12 cellular contexts compared by ENCODE assay signal in genomic region chr5:100889896-100890295, GRCh38. TPM values are rescaled to one million over a fixed set of nuclear protein-coding genes. Genes with fewer than 3 reads are reported as not detected.
DNase-seq lines count a peak whose midpoint lies in the region; ATAC-seq and TF ChIP-seq lines count a peak whose summit lies in the region.
"Had no signal": no experiment of that assay in that cellular context is flagged by ENCODE, and none has a peak within 500 bp of the region (broad histone marks: within the 10 kb centered on the region; RNA-seq: fewer than 3 reads in every experiment).

No MANE protein-coding gene starts in this region.

- H4K20me1 ChIP-seq in Karpas-422 (ENCODE audit: insufficient read depth, low read depth, low read length) (no peaks in the 10 kb centered on the region), osteoblast (ENCODE audit: insufficient read depth, low read length) (no peaks in the 10 kb centered on the region)

- H3K9me2 ChIP-seq in Karpas-422 (replicated peaks; ENCODE audit: insufficient read depth, low read length): no peaks in the 10 kb centered on the region

- no peak for ATAC-seq in central memory CD8-positive, alpha-beta T cell (replicated peaks; ENCODE audit: extremely low read depth, poor library complexity, severe bottlenecking)
- no peak for ATAC-seq in GM21360 (IDR thresholded peaks at IDR 0.05; ENCODE audit: unreplicated experiment)

- peak overlapping the region; percentile 51 for H3K27ac Mint-ChIP-seq in Calu3 (ENCODE audit: unreplicated experiment)
- H3K27ac Mint-ChIP-seq in central memory CD8-positive, alpha-beta T cell (ENCODE audit: low read depth): peak overlapping the region; percentile 89
- H3K27ac Mint-ChIP-seq in glutamatergic neuron (ENCODE audit: unreplicated experiment): no peak overlapping the region

- H3K27me3 Mint-ChIP-seq in Calu3 (ENCODE audit: unreplicated experiment): no peaks in the 10 kb centered on the region
- H3K27me3 Mint-ChIP-seq in central memory CD8-positive, alpha-beta T cell: no peaks in the 10 kb centered on the region
- no peaks in the 10 kb centered on the region for H3K27me3 Mint-ChIP-seq in glutamatergic neuron (ENCODE audit: unreplicated experiment)

- DNase-seq in Calu3 (no peak), Karpas-422 (peak; percentile 45), osteoblast (ENCODE audit: insufficient read length, low spot score, missing footprints) (no peak), NCI-H2171 treated with DMSO at 0.1 percent for 48 hours (lab: John Stamatoyannopoulos, UW) (no peak), glutamatergic neuron (no peak), SKM-1 (lab: John Stamatoyannopoulos, UW; ENCODE audit: unreplicated experiment) (no peak)
- DNase-seq in central memory CD8-positive, alpha-beta T cell (ENCODE audit: low spot score in 2 of 2): no peak
- DNase-seq: activated CD4-positive, alpha-beta T cell treated with anti-CD3 and anti-CD28 coated beads for 4 hours; GDM1; IMR-90 had no signal

- H3K36me3 ChIP-seq in Karpas-422 (ENCODE audit: insufficient read depth, low read length) (peaks cover 13% of the 10 kb centered on the region; the same call in 1 of the 2 replicates), osteoblast (ENCODE audit: insufficient read depth, low read length) (no peaks in the 10 kb centered on the region)
- H3K36me3 ChIP-seq: cardiac muscle cell had no signal

- H2AFZ ChIP-seq in Karpas-422 (ENCODE audit: low read length): peak overlapping the region; percentile 66; the same call in 1 of the 2 replicates
- H2AFZ ChIP-seq in osteoblast (ENCODE audit: low read length): peak overlapping the region; percentile 56

- H3K9me3 ChIP-seq in Karpas-422 (ENCODE audit: low read length) (no peaks in the 10 kb centered on the region), osteoblast (ENCODE audit: low read depth, low read length) (no peaks in the 10 kb centered on the region)

- H3K36me3 Mint-ChIP-seq in Calu3 (ENCODE audit: insufficient read depth, unreplicated experiment) (no peaks in the 10 kb centered on the region), glutamatergic neuron (ENCODE audit: unreplicated experiment) (no peaks in the 10 kb centered on the region)
- H3K36me3 Mint-ChIP-seq in central memory CD8-positive, alpha-beta T cell (ENCODE audit: insufficient read depth): peaks cover 21% of the 10 kb centered on the region

- H3K79me2 ChIP-seq in Karpas-422 (ENCODE audit: low read length) (peaks cover 11% of the 10 kb centered on the region), osteoblast (ENCODE audit: insufficient read depth, low read length) (no peaks in the 10 kb centered on the region)

- H3K4me3 ChIP-seq in Karpas-422 (ENCODE audit: low read length) (peak overlapping the region; percentile 27), osteoblast (ENCODE audit: insufficient read depth, low read length) (peak overlapping the region; percentile 52)
- H3K4me3 ChIP-seq: cardiac muscle cell had no signal

- H3K4me1 Mint-ChIP-seq in Calu3 (ENCODE audit: low read depth, unreplicated experiment) (no peaks in the 10 kb centered on the region), glutamatergic neuron (ENCODE audit: low read depth, unreplicated experiment) (no peaks in the 10 kb centered on the region)
- peaks cover 48% of the 10 kb centered on the region for H3K4me1 Mint-ChIP-seq in central memory CD8-positive, alpha-beta T cell

- H3K27me3 ChIP-seq in Karpas-422 (ENCODE audit: low read length): no peaks in the 10 kb centered on the region
- no peaks in the 10 kb centered on the region for H3K27me3 ChIP-seq in osteoblast (ENCODE audit: insufficient read depth, low read length)
- H3K27me3 ChIP-seq: cardiac muscle cell had no signal

- TF ChIP-seq CTCF in Calu3 (IDR thresholded peaks at IDR 0.05; ENCODE audit: unreplicated experiment) (no peak), osteoblast (IDR thresholded peaks at IDR 0.05; ENCODE audit: extremely low read depth, low read depth, low read length) (no peak), glutamatergic neuron (IDR thresholded peaks at IDR 0.05; ENCODE audit: partially characterized antibody, unreplicated experiment) (no peak)

- H3K9me3 Mint-ChIP-seq in Calu3 (ENCODE audit: low read depth, unreplicated experiment) (no peaks in the 10 kb centered on the region), glutamatergic neuron (ENCODE audit: unreplicated experiment) (no peaks in the 10 kb centered on the region)
- H3K9me3 Mint-ChIP-seq in central memory CD8-positive, alpha-beta T cell: no peaks in the 10 kb centered on the region

- H3K4me1 ChIP-seq in Karpas-422 (ENCODE audit: low read length): peaks cover 64% of the 10 kb centered on the region
- H3K4me1 ChIP-seq in osteoblast (ENCODE audit: insufficient read depth, low read length): peaks cover 3% of the 10 kb centered on the region

- H3K4me2 ChIP-seq in Karpas-422 (ENCODE audit: low read depth, low read length, poor library complexity, severe bottlenecking): peak overlapping the region; percentile 65
- peak overlapping the region; percentile 82 for H3K4me2 ChIP-seq in osteoblast (ENCODE audit: insufficient read depth, low read length)

- BruUV-seq in Calu3 (replicated peaks; lab: Mats Ljungman, UMichigan): no TSS peak

- H3K27ac ChIP-seq in Karpas-422 (ENCODE audit: low read length) (peak overlapping the region; percentile 85), osteoblast (ENCODE audit: low read depth, low read length) (peak overlapping the region; percentile 44)
- H3K27ac ChIP-seq: cardiac muscle cell had no signal

- peak overlapping the region; percentile 15 for H3K4me3 Mint-ChIP-seq in Calu3 (ENCODE audit: low read depth, unreplicated experiment)
- H3K4me3 Mint-ChIP-seq in central memory CD8-positive, alpha-beta T cell: peak overlapping the region; percentile 70
- H3K4me3 Mint-ChIP-seq in glutamatergic neuron (ENCODE audit: unreplicated experiment): no peak overlapping the region

- H3K9ac ChIP-seq in Karpas-422 (ENCODE audit: low read length): peak overlapping the region; percentile 45

- intact Hi-C loops in Calu3 (cut with micrococcal nuclease; ENCODE audit: unreplicated experiment): loop anchor here (5.0 kb wide), 1 partner anchor 113 kb away; no protein-coding TSS in a partner anchor

- CTCF ChIA-PET in Calu3 (lab: Charles Lee): interaction anchor here (0.6 kb wide), 1 partner anchor 56 kb away, joined by 3 read pairs; no protein-coding TSS in a partner anchor

RNA-seq across cellular contexts. Expression of gene ST8SIA4, which starts 13.2 kb away (rescaled TPM):
- total RNA-seq in Calu3 (2022) (not detected in 2 replicates), osteoblast (1.4 and 1.8 TPM in 2 replicates), glutamatergic neuron (ENCODE audit: unreplicated experiment) (12.6 TPM)
- 17.1 and 20.4 TPM in 2 replicates for total RNA-seq in Karpas-422 (2014; rRNA removed; shearing (Covaris generic); ENCODE audit: low replicate concordance)
